In the genomic region with DNA sequence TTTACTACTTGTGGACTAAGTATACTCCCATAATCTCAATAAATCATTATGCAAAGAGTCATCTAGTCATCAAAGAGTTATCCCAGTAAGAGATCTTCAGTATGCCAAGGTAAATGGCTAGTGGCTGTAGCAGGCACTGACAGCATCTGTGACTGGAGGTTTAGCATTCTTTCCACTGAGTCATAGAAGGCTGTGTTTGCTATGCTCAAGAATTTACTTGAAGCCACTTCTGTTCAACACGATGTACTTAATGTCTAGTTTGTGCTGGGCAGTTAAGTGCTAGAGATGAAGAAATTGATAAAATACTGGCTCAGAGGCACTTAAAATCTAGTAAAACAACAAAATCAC, we compare ENCODE assay signal across 10 cellular contexts. TPM values are rescaled to one million over a fixed set of nuclear protein-coding genes. Genes with fewer than 3 reads are reported as not detected.
DNase-seq lines count a peak whose midpoint lies in the region; ATAC-seq and TF ChIP-seq lines count a peak whose summit lies in the region.
"Had no signal": no experiment of that assay in that cellular context is flagged by ENCODE, and none has a peak within 500 bp of the region (broad histone marks: within the 10 kb centered on the region; RNA-seq: fewer than 3 reads in every experiment).

No MANE protein-coding gene starts in this region.

- no peak for DNase-seq in activated naive CD4-positive, alpha-beta T cell treated with anti-CD3 and anti-CD28 coated beads, Interleukin-2, amount 10 ng/mL, durations not matched to agents 7 days and 5 days
- no peak for DNase-seq in activated naive CD4-positive, alpha-beta T cell treated with Interleukin-2 at 50 U/mL for 16 hours
- DNase-seq in SK-N-SH, result no peak
- peak; percentile 73 for DNase-seq in fibroblast of pulmonary artery (ENCODE audit: low read depth)
- no peak for DNase-seq in type B pancreatic cell (ENCODE audit: extremely low spot score, unreplicated experiment)
- DNase-seq: COR-L47; effector CD8-positive, alpha-beta T cell had no signal

- ATAC-seq in HG02870 (IDR thresholded peaks at IDR 0.05; ENCODE audit: unreplicated experiment) (no peak), HG03521 (IDR thresholded peaks at IDR 0.05; ENCODE audit: unreplicated experiment) (no peak), HG02852 (IDR thresholded peaks at IDR 0.05; ENCODE audit: unreplicated experiment) (no peak)

- no peaks in the 10 kb centered on the region for H3K79me2 ChIP-seq in SK-N-SH (ENCODE audit: insufficient read depth)

- no peaks in the 10 kb centered on the region for H4K20me1 ChIP-seq in SK-N-SH (ENCODE audit: insufficient read depth)

- POLR2A ChIA-PET in SK-N-SH (lab: Yijun Ruan, JAX), result no interaction called here

- peaks cover 0 to 20% of the 10 kb centered on the region in 2 experiments; a peak in 1 of 4 replicates for H3K4me1 ChIP-seq in SK-N-SH (ENCODE audit: control insufficient read depth in 1 of 2, insufficient read depth in 2 of 2, low read depth in 1 of 2, low read length in 1 of 2)

- peaks cover 90% of the 10 kb centered on the region for H3K36me3 Mint-ChIP-seq in activated naive CD4-positive, alpha-beta T cell treated with anti-CD3 and anti-CD28 coated beads, Interleukin-2, amount 10 ng/mL, durations not matched to agents 7 days and 5 days
- no peaks in the 10 kb centered on the region for H3K36me3 Mint-ChIP-seq in type B pancreatic cell

- no peak overlapping the region for H3K4me3 Mint-ChIP-seq in activated naive CD4-positive, alpha-beta T cell treated with anti-CD3 and anti-CD28 coated beads, Interleukin-2, amount 10 ng/mL, durations not matched to agents 7 days and 5 days
- H3K4me3 Mint-ChIP-seq in type B pancreatic cell, result no peak overlapping the region

- peak overlapping the region; percentile 54; the same call in 1 of the 2 replicates for H3K9ac ChIP-seq in SK-N-SH

- TF ChIP-seq CTCF in SK-N-SH (IDR thresholded peaks at IDR 0.05) (no peak), fibroblast of pulmonary artery (IDR thresholded peaks at IDR 0.05; ENCODE audit: low read length, missing control alignments) (no peak), type B pancreatic cell (conservative IDR thresholded peaks at IDR 0.05) (no peak)

- H3K36me3 ChIP-seq in SK-N-SH (replicated peaks in 1 of 2; ENCODE audit: control insufficient read depth in 1 of 2, insufficient read depth in 2 of 2, low read length in 1 of 2), result no peaks in the 10 kb centered on the region

- no peaks in the 10 kb centered on the region for H3K9me2 ChIP-seq in SK-N-SH

- peaks cover 66% of the 10 kb centered on the region for H3K4me1 Mint-ChIP-seq in activated naive CD4-positive, alpha-beta T cell treated with anti-CD3 and anti-CD28 coated beads, Interleukin-2, amount 10 ng/mL, durations not matched to agents 7 days and 5 days
- H3K4me1 Mint-ChIP-seq in type B pancreatic cell (ENCODE audit: unreplicated experiment), result no peaks in the 10 kb centered on the region

- 0% methylated on average over 1 of the region's 1 CpG for WGBS in SK-N-SH (ENCODE audit: low lambda C conversion rate)

- H3K9me3 ChIP-seq in SK-N-SH, result no peaks in the 10 kb centered on the region

- peak overlapping the region; percentile 68 to 95; a peak in 3 of 4 replicates for H3K27ac ChIP-seq in SK-N-SH (ENCODE audit: low read depth in 2 of 2, low read length in 1 of 2)

- H3K4me3 ChIP-seq in SK-N-SH (ENCODE audit: low read depth in 2 of 2, low read length in 1 of 2) (no peak overlapping the region), fibroblast of pulmonary artery (replicated peaks; ENCODE audit: low read depth, low read length) (no peak overlapping the region)

- H3K27me3 Mint-ChIP-seq in activated naive CD4-positive, alpha-beta T cell treated with anti-CD3 and anti-CD28 coated beads, Interleukin-2, amount 10 ng/mL, durations not matched to agents 7 days and 5 days, result no peaks in the 10 kb centered on the region
- H3K27me3 Mint-ChIP-seq in type B pancreatic cell, result peaks cover 4% of the 10 kb centered on the region

- H3K27ac Mint-ChIP-seq in activated naive CD4-positive, alpha-beta T cell treated with anti-CD3 and anti-CD28 coated beads, Interleukin-2, amount 10 ng/mL, durations not matched to agents 7 days and 5 days, result peak overlapping the region; percentile 66
- H3K27ac Mint-ChIP-seq in type B pancreatic cell, result peak overlapping the region; percentile 58

- no peak overlapping the region for H2AFZ ChIP-seq in SK-N-SH (ENCODE audit: low read depth)

- TF ChIP-seq EP300 in SK-N-SH (IDR thresholded peaks at IDR 0.05; ENCODE audit: borderline replicate concordance in 1 of 2, low read depth in 1 of 2, low read length in 1 of 2), result peak; percentile 29 to 95; a peak in 3 of 4 replicates

- H3K9me3 Mint-ChIP-seq in activated naive CD4-positive, alpha-beta T cell treated with anti-CD3 and anti-CD28 coated beads, Interleukin-2, amount 10 ng/mL, durations not matched to agents 7 days and 5 days, result peaks cover 8% of the 10 kb centered on the region
- H3K9me3 Mint-ChIP-seq in type B pancreatic cell, result peaks cover 8% of the 10 kb centered on the region

- H3F3A ChIP-seq in SK-N-SH (replicated peaks; ENCODE audit: insufficient read depth), result peaks cover 23% of the 10 kb centered on the region

- peak overlapping the region; percentile 48; the same call in 1 of the 2 replicates for H3K4me2 ChIP-seq in SK-N-SH

- H3K27me3 ChIP-seq in SK-N-SH (ENCODE audit: insufficient read depth), result no peaks in the 10 kb centered on the region

- CTCF ChIA-PET in activated naive CD4-positive, alpha-beta T cell treated with anti-CD3 and anti-CD28 coated beads, Interleukin-2, amount 10 ng/mL, durations not matched to agents 7 days and 5 days (lab: Charles Lee), result no interaction called here
- CTCF ChIA-PET in SK-N-SH (lab: Yijun Ruan, JAX), result no interaction called here

- TF ChIP-seq RAD21 in SK-N-SH (IDR thresholded peaks at IDR 0.05; ENCODE audit: low read length), result no peak

TF ChIP-seq in SK-N-SH, 30 proteins besides CTCF, POLR2A, EP300 and RAD21 (continues in another document):
- no peak for TF ChIP-seq NRF1 (IDR thresholded peaks at IDR 0.05; ENCODE audit: low read depth, low read length)
- no peak for TF ChIP-seq FOXJ3 (CRISPR knock-in tag; IDR thresholded peaks at IDR 0.05)
- TF ChIP-seq, protein P1, sequence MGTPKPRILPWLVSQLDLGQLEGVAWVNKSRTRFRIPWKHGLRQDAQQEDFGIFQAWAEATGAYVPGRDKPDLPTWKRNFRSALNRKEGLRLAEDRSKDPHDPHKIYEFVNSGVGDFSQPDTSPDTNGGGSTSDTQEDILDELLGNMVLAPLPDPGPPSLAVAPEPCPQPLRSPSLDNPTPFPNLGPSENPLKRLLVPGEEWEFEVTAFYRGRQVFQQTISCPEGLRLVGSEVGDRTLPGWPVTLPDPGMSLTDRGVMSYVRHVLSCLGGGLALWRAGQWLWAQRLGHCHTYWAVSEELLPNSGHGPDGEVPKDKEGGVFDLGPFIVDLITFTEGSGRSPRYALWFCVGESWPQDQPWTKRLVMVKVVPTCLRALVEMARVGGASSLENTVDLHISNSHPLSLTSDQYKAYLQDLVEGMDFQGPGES (IDR thresholded peaks at IDR 0.05; ENCODE audit: low read depth, low read length), result no peak
- TF ChIP-seq FOXM1 (IDR thresholded peaks at IDR 0.05; ENCODE audit: low read depth), result peak; percentile 83
- peak; percentile 54; the same call in 1 of the 2 replicates for TF ChIP-seq NFIC (IDR thresholded peaks at IDR 0.05; ENCODE audit: borderline replicate concordance)
- TF ChIP-seq, protein P2, sequence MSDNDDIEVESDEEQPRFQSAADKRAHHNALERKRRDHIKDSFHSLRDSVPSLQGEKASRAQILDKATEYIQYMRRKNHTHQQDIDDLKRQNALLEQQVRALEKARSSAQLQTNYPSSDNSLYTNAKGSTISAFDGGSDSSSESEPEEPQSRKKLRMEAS (IDR thresholded peaks at IDR 0.05; ENCODE audit: low read depth), result peak; percentile 77
- TF ChIP-seq TAF1 (IDR thresholded peaks at IDR 0.05; ENCODE audit: borderline replicate concordance, low read depth, low read length), result peak; percentile 27; the same call in 1 of the 2 replicates
- TF ChIP-seq FOSL2 (IDR thresholded peaks at IDR 0.05; ENCODE audit: borderline replicate concordance, low read depth), result peak; percentile 95
- TF ChIP-seq, protein P3, sequence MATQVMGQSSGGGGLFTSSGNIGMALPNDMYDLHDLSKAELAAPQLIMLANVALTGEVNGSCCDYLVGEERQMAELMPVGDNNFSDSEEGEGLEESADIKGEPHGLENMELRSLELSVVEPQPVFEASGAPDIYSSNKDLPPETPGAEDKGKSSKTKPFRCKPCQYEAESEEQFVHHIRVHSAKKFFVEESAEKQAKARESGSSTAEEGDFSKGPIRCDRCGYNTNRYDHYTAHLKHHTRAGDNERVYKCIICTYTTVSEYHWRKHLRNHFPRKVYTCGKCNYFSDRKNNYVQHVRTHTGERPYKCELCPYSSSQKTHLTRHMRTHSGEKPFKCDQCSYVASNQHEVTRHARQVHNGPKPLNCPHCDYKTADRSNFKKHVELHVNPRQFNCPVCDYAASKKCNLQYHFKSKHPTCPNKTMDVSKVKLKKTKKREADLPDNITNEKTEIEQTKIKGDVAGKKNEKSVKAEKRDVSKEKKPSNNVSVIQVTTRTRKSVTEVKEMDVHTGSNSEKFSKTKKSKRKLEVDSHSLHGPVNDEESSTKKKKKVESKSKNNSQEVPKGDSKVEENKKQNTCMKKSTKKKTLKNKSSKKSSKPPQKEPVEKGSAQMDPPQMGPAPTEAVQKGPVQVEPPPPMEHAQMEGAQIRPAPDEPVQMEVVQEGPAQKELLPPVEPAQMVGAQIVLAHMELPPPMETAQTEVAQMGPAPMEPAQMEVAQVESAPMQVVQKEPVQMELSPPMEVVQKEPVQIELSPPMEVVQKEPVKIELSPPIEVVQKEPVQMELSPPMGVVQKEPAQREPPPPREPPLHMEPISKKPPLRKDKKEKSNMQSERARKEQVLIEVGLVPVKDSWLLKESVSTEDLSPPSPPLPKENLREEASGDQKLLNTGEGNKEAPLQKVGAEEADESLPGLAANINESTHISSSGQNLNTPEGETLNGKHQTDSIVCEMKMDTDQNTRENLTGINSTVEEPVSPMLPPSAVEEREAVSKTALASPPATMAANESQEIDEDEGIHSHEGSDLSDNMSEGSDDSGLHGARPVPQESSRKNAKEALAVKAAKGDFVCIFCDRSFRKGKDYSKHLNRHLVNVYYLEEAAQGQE (IDR thresholded peaks at IDR 0.05; ENCODE audit: low read depth, low read length), result 0 out of 2 replicates have a peak, but pooled peaks have one; percentile 20
- TF ChIP-seq ELF1 (IDR thresholded peaks at IDR 0.05), result peak; percentile 13; the same call in 1 of the 2 replicates
- peak; percentile 94 for TF ChIP-seq JUND (IDR thresholded peaks at IDR 0.05)
- peak; percentile 26; the same call in 1 of the 2 replicates for TF ChIP-seq RXRA (IDR thresholded peaks at IDR 0.05; ENCODE audit: borderline replicate concordance, low read depth)

RNA-seq across cellular contexts. Expression of a gene that starts 13.1 kb away (rescaled TPM):
- polyA plus RNA-seq in SK-N-SH (2012; rRNA removed), result 0.76 and 1.3 TPM in 2 replicates
- 1.3 and 1.4 TPM in 2 replicates for polyA plus RNA-seq in SK-N-SH (2012; cell fraction: cytosol; rRNA removed)
- polyA plus RNA-seq in SK-N-SH (2012; cell fraction: nucleus; rRNA removed), result 0.47 and 0.83 TPM in 2 replicates
- 2.2 and 3.3 TPM in 2 replicates for total RNA-seq in type B pancreatic cell (ENCODE audit: low replicate concordance)

RNA-seq across cellular contexts. Expression of a gene that starts 40.1 kb away (rescaled TPM):
- 0.02 and 0.06 TPM in 2 replicates for polyA plus RNA-seq in SK-N-SH (2012; rRNA removed)
- polyA plus RNA-seq in SK-N-SH (2012; cell fraction: cytosol; rRNA removed), result 0.03 and 0.05 TPM in 2 replicates
- 0.01 TPM in 1 of 2 replicates, not detected in the other for polyA plus RNA-seq in SK-N-SH (2012; cell fraction: nucleus; rRNA removed)
- total RNA-seq in type B pancreatic cell (ENCODE audit: low replicate concordance), result not detected in 2 replicates
